ENCODE assay signal across 18 cellular contexts in genomic region chr15:58880320-58880719, GRCh38.
"Had no signal": no experiment of that assay in that cellular context is flagged by ENCODE, and none has a peak within 500 bp of the region (broad histone marks: within the 10 kb centered on the region; RNA-seq: fewer than 3 reads in every experiment).

No MANE protein-coding gene starts in this region.

- H3K4me1 Mint-ChIP-seq: activated B cell treated with CpG ODN at 0.5 μM for 24 hours; activated naive CD4-positive, alpha-beta T cell treated with anti-CD3 and anti-CD28 coated beads, Interleukin-2, amount 10 ng/mL, durations not matched to agents 7 days and 5 days; nephron progenitor cell had no signal

- H3K27me3 ChIP-seq: gastrocnemius medialis, sigmoid colon, suprapubic skin had no signal

- H3K4me3 ChIP-seq: gastrocnemius medialis, sigmoid colon, suprapubic skin had no signal

- ATAC-seq: activated T-helper 17 cell treated with anti-CD3 and anti-CD28 coated beads, Interleukin-2, amount 50 U/mL, for 72 hours; gastrocnemius medialis; stimulated activated naive CD8-positive, alpha-beta T cell treated with anti-CD3 and anti-CD28 coated beads, Interleukin-15, Interleukin-2, amounts not matched to agents 100 U/mL and 50 U/mL, for 24 hours had no signal

- H3K4me1 ChIP-seq: gastrocnemius medialis, sigmoid colon, suprapubic skin had no signal

- H3K27ac ChIP-seq: epithelial cell of prostate, gastrocnemius medialis, sigmoid colon, suprapubic skin had no signal

- H3K9me3 ChIP-seq: gastrocnemius medialis, sigmoid colon, suprapubic skin had no signal

- DNase-seq: activated B cell treated with CpG ODN at 0.5 μM for 24 hours; activated CD4-positive, alpha-beta T cell treated with anti-CD3 and anti-CD28 coated beads, Interleukin-2, amount 10 ng/mL, durations not matched to agents 7 days and 5 days; activated naive CD4-positive, alpha-beta T cell treated with anti-CD3 and anti-CD28 coated beads, Interleukin-2, amount 10 ng/mL, durations not matched to agents 7 days and 5 days; activated T-cell treated with anti-CD3 and anti-CD28 coated beads for 4 hours; caudate nucleus; cortex of kidney; effector CD8-positive, alpha-beta T cell; gastrocnemius medialis; kidney; mesendoderm; nephron progenitor cell; sigmoid colon; stimulated activated CD4-positive, alpha-beta T cell treated with anti-CD3 and anti-CD28 coated beads, Interleukin-2, amount 100 ng/mL, for 24 hours; stimulated activated naive CD8-positive, alpha-beta T cell treated with anti-CD3 and anti-CD28 coated beads, Interleukin-15, Interleukin-2, amounts not matched to agents 100 U/mL and 50 U/mL, for 24 hours had no signal

- H3K27me3 Mint-ChIP-seq: activated B cell treated with CpG ODN at 0.5 μM for 24 hours; activated CD4-positive, alpha-beta T cell treated with anti-CD3 and anti-CD28 coated beads, Interleukin-2, amount 10 ng/mL, durations not matched to agents 7 days and 5 days; activated naive CD4-positive, alpha-beta T cell treated with anti-CD3 and anti-CD28 coated beads, Interleukin-2, amount 10 ng/mL, durations not matched to agents 7 days and 5 days; activated T-helper 17 cell treated with anti-CD3 and anti-CD28 coated beads, Interleukin-2, amount 50 U/mL, for 72 hours; type B pancreatic cell had no signal

- H3K9me3 Mint-ChIP-seq: activated B cell treated with CpG ODN at 0.5 μM for 24 hours; activated CD4-positive, alpha-beta T cell treated with anti-CD3 and anti-CD28 coated beads, Interleukin-2, amount 10 ng/mL, durations not matched to agents 7 days and 5 days; activated naive CD4-positive, alpha-beta T cell treated with anti-CD3 and anti-CD28 coated beads, Interleukin-2, amount 10 ng/mL, durations not matched to agents 7 days and 5 days; activated T-helper 17 cell treated with anti-CD3 and anti-CD28 coated beads, Interleukin-2, amount 50 U/mL, for 72 hours; nephron progenitor cell; type B pancreatic cell had no signal

- H3K4me3 Mint-ChIP-seq: activated B cell treated with CpG ODN at 0.5 μM for 24 hours; activated CD4-positive, alpha-beta T cell treated with anti-CD3 and anti-CD28 coated beads, Interleukin-2, amount 10 ng/mL, durations not matched to agents 7 days and 5 days; activated naive CD4-positive, alpha-beta T cell treated with anti-CD3 and anti-CD28 coated beads, Interleukin-2, amount 10 ng/mL, durations not matched to agents 7 days and 5 days; activated T-helper 17 cell treated with anti-CD3 and anti-CD28 coated beads, Interleukin-2, amount 50 U/mL, for 72 hours; nephron progenitor cell; type B pancreatic cell had no signal

- H3K27ac Mint-ChIP-seq: activated B cell treated with CpG ODN at 0.5 μM for 24 hours; activated CD4-positive, alpha-beta T cell treated with anti-CD3 and anti-CD28 coated beads, Interleukin-2, amount 10 ng/mL, durations not matched to agents 7 days and 5 days; activated T-helper 17 cell treated with anti-CD3 and anti-CD28 coated beads, Interleukin-2, amount 50 U/mL, for 72 hours; nephron progenitor cell; type B pancreatic cell had no signal
